ENCODE assay signal across 10 cellular contexts in the genomic region with DNA sequence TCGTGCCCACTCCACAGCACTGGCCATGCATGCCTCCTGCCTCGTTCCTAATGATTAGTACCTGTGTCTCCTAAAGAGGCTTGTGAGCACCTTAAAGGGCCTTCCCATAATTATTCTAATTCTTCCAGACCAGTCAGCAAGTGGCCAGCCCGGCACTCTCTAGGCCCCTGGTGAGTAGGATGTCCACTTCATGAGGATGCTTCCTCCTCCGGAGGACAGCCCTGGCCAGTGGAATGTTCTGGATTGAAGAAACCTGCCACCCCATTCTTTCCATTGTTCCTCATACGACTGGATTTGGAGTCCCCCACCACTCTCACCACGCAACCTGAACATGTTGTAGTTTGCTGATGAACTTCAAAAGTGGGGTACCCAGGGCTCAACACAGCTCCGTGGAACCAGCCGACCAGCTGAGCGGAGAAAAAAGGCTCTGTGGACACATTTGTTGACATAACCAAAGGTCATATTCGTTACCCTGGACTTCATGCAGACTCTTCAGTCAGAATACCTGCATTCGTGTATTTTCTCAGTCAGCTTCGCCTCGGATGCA.
DNase-seq lines count a peak whose midpoint lies in the region; ATAC-seq, FAIRE-seq and TF ChIP-seq lines count a peak whose summit lies in the region.
"Had no signal": no experiment of that assay in that cellular context is flagged by ENCODE, and none has a peak within 500 bp of the region (broad histone marks: within the 10 kb centered on the region; RNA-seq: fewer than 3 reads in every experiment).

No MANE protein-coding gene starts in this region.

- DNase-seq in AG20443 (ENCODE audit: low spot score) (peak; percentile 9), hepatic stellate cell (ENCODE audit: low spot score) (no peak), GM19240 (ENCODE audit: insufficient read length, low spot score) (no peak), H54 (ENCODE audit: insufficient read length, low spot score) (no peak), NCI-H446 (lab: John Stamatoyannopoulos, UW) (no peak)
- no peak for DNase-seq in activated naive CD8-positive, alpha-beta T cell treated with anti-CD3 and anti-CD28 coated beads, Interleukin-2, amount 50 U/mL, for 24 hours

- no peaks in the 10 kb centered on the region for H3K36me3 ChIP-seq in mucosa of rectum (ENCODE audit: control insufficient read depth in 2 of 2, insufficient read depth in 2 of 2, low read length in 2 of 2)

- H3K36me3 Mint-ChIP-seq in activated naive CD8-positive, alpha-beta T cell treated with anti-CD3 and anti-CD28 coated beads, Interleukin-2, amount 50 U/mL, for 24 hours (ENCODE audit: low read depth) = no peaks in the 10 kb centered on the region

- peak overlapping the region; percentile 26 to 48 for H3K9ac ChIP-seq in mucosa of rectum (ENCODE audit: low read depth in 1 of 2, low read length in 2 of 2)

- H3K4me3 ChIP-seq in mucosa of rectum (ENCODE audit: low read length in 2 of 2) = no peak overlapping the region

- H3K4me1 ChIP-seq in mucosa of rectum (ENCODE audit: control insufficient read depth in 2 of 2, insufficient read depth in 2 of 2, low read length in 2 of 2) = peaks cover 9% of the 10 kb centered on the region in 2 donors

- TF ChIP-seq POLR2A in H54 (IDR thresholded peaks at IDR 0.05; ENCODE audit: low read depth, low read length) = no peak

- H3K27ac Mint-ChIP-seq in activated naive CD8-positive, alpha-beta T cell treated with anti-CD3 and anti-CD28 coated beads, Interleukin-2, amount 50 U/mL, for 24 hours = peak overlapping the region; percentile 78
- H3K27ac Mint-ChIP-seq: activated CD8-positive, alpha-beta T cell treated with anti-CD3 and anti-CD28 coated beads for 36 hours; stimulated activated naive B cell treated with anti-CD40 and anti-IgM and Interleukin-4, amounts not matched to agents 10 μg/mL and 1 μg/mL and 100 μg/mL, for 72 hours had no signal

- H3K27me3 Mint-ChIP-seq in activated naive CD8-positive, alpha-beta T cell treated with anti-CD3 and anti-CD28 coated beads, Interleukin-2, amount 50 U/mL, for 24 hours = no peaks in the 10 kb centered on the region
- H3K27me3 Mint-ChIP-seq: activated CD8-positive, alpha-beta T cell treated with anti-CD3 and anti-CD28 coated beads for 36 hours; stimulated activated naive B cell treated with anti-CD40 and anti-IgM and Interleukin-4, amounts not matched to agents 10 μg/mL and 1 μg/mL and 100 μg/mL, for 72 hours had no signal

- no peaks in the 10 kb centered on the region for H3K9me3 Mint-ChIP-seq in activated naive CD8-positive, alpha-beta T cell treated with anti-CD3 and anti-CD28 coated beads, Interleukin-2, amount 50 U/mL, for 24 hours
- H3K9me3 Mint-ChIP-seq: activated CD8-positive, alpha-beta T cell treated with anti-CD3 and anti-CD28 coated beads for 36 hours; stimulated activated naive B cell treated with anti-CD40 and anti-IgM and Interleukin-4, amounts not matched to agents 10 μg/mL and 1 μg/mL and 100 μg/mL, for 72 hours had no signal

- H3K27ac ChIP-seq in mucosa of rectum (ENCODE audit: low read depth in 2 of 2, low read length in 2 of 2) = no peak overlapping the region

- peaks cover 44% of the 10 kb centered on the region for H3K4me1 Mint-ChIP-seq in activated naive CD8-positive, alpha-beta T cell treated with anti-CD3 and anti-CD28 coated beads, Interleukin-2, amount 50 U/mL, for 24 hours

- FAIRE-seq in H54 (lab: Jason Lieb, UNC) = no peak

- H3K27me3 ChIP-seq in mucosa of rectum (ENCODE audit: control insufficient read depth in 2 of 2, insufficient read depth in 2 of 2, low read length in 2 of 2) = no peaks in the 10 kb centered on the region

- H3K4me3 Mint-ChIP-seq in activated naive CD8-positive, alpha-beta T cell treated with anti-CD3 and anti-CD28 coated beads, Interleukin-2, amount 50 U/mL, for 24 hours = no peak overlapping the region
- H3K4me3 Mint-ChIP-seq: activated CD8-positive, alpha-beta T cell treated with anti-CD3 and anti-CD28 coated beads for 36 hours; stimulated activated naive B cell treated with anti-CD40 and anti-IgM and Interleukin-4, amounts not matched to agents 10 μg/mL and 1 μg/mL and 100 μg/mL, for 72 hours had no signal

- H3K9me3 ChIP-seq in mucosa of rectum (ENCODE audit: control insufficient read depth in 2 of 2, low read length in 2 of 2) = no peaks in the 10 kb centered on the region

- ATAC-seq in GM21515 (IDR thresholded peaks at IDR 0.05; ENCODE audit: unreplicated experiment) = peak; percentile 12
- ATAC-seq in activated naive CD8-positive, alpha-beta T cell treated with anti-CD3 and anti-CD28 coated beads, Interleukin-2, amount 50 U/mL, for 24 hours = no peak
